ENCODE assay signal across 10 cellular contexts in genomic region chr5:74433255-74434123, GRCh38.
DNase-seq lines count a peak whose midpoint lies in the region; ATAC-seq and TF ChIP-seq lines count a peak whose summit lies in the region.
"Had no signal": no experiment of that assay in that cellular context is flagged by ENCODE, and none has a peak within 500 bp of the region (broad histone marks: within the 10 kb centered on the region; RNA-seq: fewer than 3 reads in every experiment).

No MANE protein-coding gene starts in this region.

- ATAC-seq in HG02981 (IDR thresholded peaks at IDR 0.05; ENCODE audit: unreplicated experiment) (peak; percentile 57), HG03378 (IDR thresholded peaks at IDR 0.05; ENCODE audit: unreplicated experiment) (no peak)

- H3K36me3 ChIP-seq in adipocyte (ENCODE audit: control insufficient read depth, insufficient read depth, low read length, severe bottlenecking) = no peaks in the 10 kb centered on the region
- no peaks in the 10 kb centered on the region for H3K36me3 ChIP-seq in kidney epithelial cell (ENCODE audit: control insufficient read depth, insufficient read depth, low read length)

- no peak overlapping the region for H3K9ac ChIP-seq in adipocyte (ENCODE audit: low read length)

- H3K27me3 ChIP-seq in adipocyte (replicated peaks; ENCODE audit: control insufficient read depth, insufficient read depth, low read length) (no peaks in the 10 kb centered on the region), kidney epithelial cell (ENCODE audit: control insufficient read depth, insufficient read depth, low read length) (no peaks in the 10 kb centered on the region)

- no peaks in the 10 kb centered on the region for H3K4me1 ChIP-seq in adipocyte (ENCODE audit: control insufficient read depth, insufficient read depth, low read length)

- peak; percentile 25 for DNase-seq in AG10803 (ENCODE audit: low read depth)
- no peak for DNase-seq in adipocyte (ENCODE audit: low read depth)
- DNase-seq in kidney epithelial cell (ENCODE audit: low read depth) = peak; percentile 63
- no peak for DNase-seq in NCI-H446 (lab: John Stamatoyannopoulos, UW)
- DNase-seq in NK-92 treated with Interleukin-12 subunit alpha and Interleukin-12 subunit beta, amount 100 ng/mL, for 24 hours (lab: John Stamatoyannopoulos, UW) = no peak
- no peak for DNase-seq in NCI-H1417 treated with DMSO at 0.1 percent for 48 hours (lab: John Stamatoyannopoulos, UW)
- DNase-seq: activated naive CD8-positive, alpha-beta T cell treated with anti-CD3 and anti-CD28 coated beads for 36 hours; NCI-H1105 treated with DMSO at 0.1 percent for 48 hours had no signal

- TF ChIP-seq CTCF in AG10803 (conservative IDR thresholded peaks at IDR 0.05; ENCODE audit: low read length) (no peak), kidney epithelial cell (IDR thresholded peaks at IDR 0.05; ENCODE audit: insufficient read depth, low read length, poor library complexity, severe bottlenecking) (no peak)

- H3K4me3 ChIP-seq in AG10803 (ENCODE audit: low read length) = no peak overlapping the region
- H3K4me3 ChIP-seq in adipocyte (ENCODE audit: low read length) = peak overlapping the region; percentile 22
- no peak overlapping the region for H3K4me3 ChIP-seq in kidney epithelial cell (ENCODE audit: low read depth, low read length)

- H3K9me3 ChIP-seq in adipocyte (ENCODE audit: control insufficient read depth, low read length) = no peaks in the 10 kb centered on the region

Comparison
In these comparisons a context has a peak if more than half of its experiments do, and no peak if none do; other contexts are left out.
1. DNase-seq: peak in AG10803 (single experiment) and kidney epithelial cell (single experiment); none in adipocyte (single experiment), NCI-H446 (0 of 2), NK-92 treated with Interleukin-12 subunit alpha and Interleukin-12 subunit beta, amount 100 ng/mL, for 24 hours (single experiment) and NCI-H1417 treated with DMSO at 0.1 percent for 48 hours (single experiment).